10 cellular contexts compared by ENCODE assay signal in genomic region chrX:106170318-106170717, GRCh38. TPM values are rescaled to one million over a fixed set of nuclear protein-coding genes. Genes with fewer than 3 reads are reported as not detected.
A peak's percentile ranks its signal among the peaks of the same experiment; 100 is the strongest.
DNase-seq lines count a peak whose midpoint lies in the region; ATAC-seq, FAIRE-seq and TF ChIP-seq lines count a peak whose summit lies in the region.
"Had no signal": no experiment of that assay in that cellular context is flagged by ENCODE, and none has a peak within 500 bp of the region (broad histone marks: within the 10 kb centered on the region; RNA-seq: fewer than 3 reads in every experiment).

No MANE protein-coding gene starts in this region.

- 22% methylated on average over 1 of the region's 1 CpG for WGBS in esophagus muscularis mucosa
- 0 to 9% methylated on average over 1 of the region's 1 CpG for WGBS in pancreas, 2 donors

- H3K9ac ChIP-seq in OCI-LY1 (ENCODE audit: low read length) = no peak overlapping the region

- H3K9me2 ChIP-seq in OCI-LY1 (ENCODE audit: low read depth, low read length) = no peaks in the 10 kb centered on the region

- H3K27me3 ChIP-seq in OCI-LY1 (ENCODE audit: insufficient read depth, low read length) = no peaks in the 10 kb centered on the region
- peaks cover 0 to 7% (median 0%) of the 10 kb centered on the region in 4 donors for H3K27me3 ChIP-seq in esophagus muscularis mucosa
- peaks cover 0 to 8% (median 2%) of the 10 kb centered on the region in 4 donors for H3K27me3 ChIP-seq in pancreas

- 0 out of 3 replicates have a peak, but pooled peaks have one; percentile 27 for TF ChIP-seq CTCF in GM12872 (IDR thresholded peaks at IDR 0.05; ENCODE audit: insufficient read depth, low read depth, low read length)
- peak; percentile 36 for TF ChIP-seq CTCF in OCI-LY1 (IDR thresholded peaks at IDR 0.05; ENCODE audit: low read length)
- peak in 2 of 3 experiments; percentile 28 to 31 for TF ChIP-seq CTCF in esophagus muscularis mucosa (IDR thresholded peaks at IDR 0.05)
- peak; percentile 9 to 64 (median 46) for TF ChIP-seq CTCF in pancreas (IDR thresholded peaks at IDR 0.05)

- H3K9me3 Mint-ChIP-seq in activated naive CD8-positive, alpha-beta T cell treated with anti-CD3 and anti-CD28 coated beads, Interleukin-2, amount 50 U/mL, for 24 hours = no peaks in the 10 kb centered on the region

- ATAC-seq in pancreas (peak; percentile 53 to 79 (median 76)), T-helper 17 cell (no peak)
- ATAC-seq in activated naive CD8-positive, alpha-beta T cell treated with anti-CD3 and anti-CD28 coated beads, Interleukin-2, amount 50 U/mL, for 24 hours = no peak

- H3K27ac ChIP-seq in OCI-LY1 (ENCODE audit: low read depth, low read length, poor library complexity, severe bottlenecking) (no peak overlapping the region), esophagus muscularis mucosa (replicated peaks in 1 of 4) (no peak overlapping the region), pancreas (peak overlapping the region in 2 of 4 donors; percentile 19 to 39)

- H3K36me3 Mint-ChIP-seq in T-helper 17 cell (ENCODE audit: low read depth) = no peaks in the 10 kb centered on the region
- H3K36me3 Mint-ChIP-seq in activated naive CD8-positive, alpha-beta T cell treated with anti-CD3 and anti-CD28 coated beads, Interleukin-2, amount 50 U/mL, for 24 hours (ENCODE audit: low read depth) = no peaks in the 10 kb centered on the region

- TF ChIP-seq EP300 in esophagus muscularis mucosa (IDR thresholded peaks at IDR 0.05) = no peak

- H3F3A ChIP-seq in OCI-LY1 (ENCODE audit: insufficient read depth, low read length) = no peaks in the 10 kb centered on the region

- H3K4me3 ChIP-seq in OCI-LY1 (ENCODE audit: low read depth, low read length, poor library complexity, severe bottlenecking) (no peak overlapping the region), esophagus muscularis mucosa (no peak overlapping the region), pancreas (peak overlapping the region in 2 of 4 donors; percentile 1 to 22)

- H3K9me3 ChIP-seq in OCI-LY1 (ENCODE audit: low read length) (no peaks in the 10 kb centered on the region), esophagus muscularis mucosa (no peaks in the 10 kb centered on the region), pancreas (no peaks in the 10 kb centered on the region), T-helper 17 cell (ENCODE audit: control insufficient read depth, low read length, poor library complexity, severe bottlenecking) (no peaks in the 10 kb centered on the region)

- peak; percentile 93 for FAIRE-seq in pancreas (lab: Jason Lieb, UNC)

- H3K4me1 Mint-ChIP-seq in T-helper 17 cell = no peaks in the 10 kb centered on the region
- H3K4me1 Mint-ChIP-seq in activated naive CD8-positive, alpha-beta T cell treated with anti-CD3 and anti-CD28 coated beads, Interleukin-2, amount 50 U/mL, for 24 hours = no peaks in the 10 kb centered on the region

- no peaks in the 10 kb centered on the region for H3K36me3 ChIP-seq in OCI-LY1 (ENCODE audit: insufficient read depth, low read length)
- H3K36me3 ChIP-seq in esophagus muscularis mucosa = no peaks in the 10 kb centered on the region
- no peaks in the 10 kb centered on the region for H3K36me3 ChIP-seq in pancreas

- H3K4me1 ChIP-seq in OCI-LY1 (ENCODE audit: insufficient read depth, low read length, severe bottlenecking) (no peaks in the 10 kb centered on the region), esophagus muscularis mucosa (no peaks in the 10 kb centered on the region), pancreas (peaks cover 0 to 2% (median 0%) of the 10 kb centered on the region in 3 donors)

- H3K4me3 Mint-ChIP-seq in T-helper 17 cell = no peak overlapping the region
- H3K4me3 Mint-ChIP-seq in activated naive CD8-positive, alpha-beta T cell treated with anti-CD3 and anti-CD28 coated beads, Interleukin-2, amount 50 U/mL, for 24 hours = no peak overlapping the region

- no peak overlapping the region for H3K4me2 ChIP-seq in OCI-LY1 (ENCODE audit: low read length)

- no peaks in the 10 kb centered on the region for H4K20me1 ChIP-seq in OCI-LY1 (ENCODE audit: insufficient read depth, low read length)

- no peak for TF ChIP-seq POLR2A in esophagus muscularis mucosa (IDR thresholded peaks at IDR 0.05; ENCODE audit: low read depth)

- no peak for DNase-seq in esophagus muscularis mucosa (ENCODE audit: extremely low spot score)
- peak in 2 of 6 donors; percentile 18 to 21 for DNase-seq in pancreas
- no peak for DNase-seq in DMS79 treated with DMSO at 0.1 percent for 48 hours (lab: John Stamatoyannopoulos, UW)
- DNase-seq in T-helper 17 cell = no peak
- DNase-seq in AML-193 (lab: John Stamatoyannopoulos, UW) = no peak
- DNase-seq in activated naive CD8-positive, alpha-beta T cell treated with anti-CD3 and anti-CD28 coated beads, Interleukin-2, amount 50 U/mL, for 24 hours = no peak
- DNase-seq: NCI-H2029 treated with DMSO at 0.1 percent for 48 hours had no signal

- no peak overlapping the region for H2AFZ ChIP-seq in OCI-LY1 (ENCODE audit: low read length)

- no peaks in the 10 kb centered on the region for H3K27me3 Mint-ChIP-seq in T-helper 17 cell
- no peaks in the 10 kb centered on the region for H3K27me3 Mint-ChIP-seq in activated naive CD8-positive, alpha-beta T cell treated with anti-CD3 and anti-CD28 coated beads, Interleukin-2, amount 50 U/mL, for 24 hours

- intact Hi-C loops in esophagus muscularis mucosa (cut with DNase I) = no loop called here
- intact Hi-C loops in pancreas (cut with DNase I) = no loop called here

- H3K79me2 ChIP-seq in OCI-LY1 (ENCODE audit: insufficient read depth, low read length) = no peaks in the 10 kb centered on the region

- H3K27ac Mint-ChIP-seq in T-helper 17 cell = no peak overlapping the region
- H3K27ac Mint-ChIP-seq in activated naive CD8-positive, alpha-beta T cell treated with anti-CD3 and anti-CD28 coated beads, Interleukin-2, amount 50 U/mL, for 24 hours = no peak overlapping the region

RNA-seq across cellular contexts. Expression of gene PWWP3B, which starts 2.2 kb away (rescaled TPM):
- total RNA-seq in esophagus muscularis mucosa (under 1 TPM in 3 of 4 donors, not detected in 1; 0.13 to 0.33 (median 0.23) TPM), pancreas (10 to 100 TPM in 1 of 6 donors, 1 to 10 TPM in 5; 4.0 to 13.6 (median 5.8) TPM), T-helper 17 cell (not detected)
- polyA plus RNA-seq in pancreas = 1 to 10 TPM; 6.9 to 7.5 TPM
- total RNA-seq: activated CD8-positive, alpha-beta memory T cell treated with anti-CD3 and anti-CD28 coated beads for 36 hours had no signal

Comparison
In these comparisons a context has a peak if more than half of its experiments do, and no peak if none do; other contexts are left out.
1. ATAC-seq: peak in pancreas (4 of 4); none in T-helper 17 cell (single experiment) and activated naive CD8-positive, alpha-beta T cell treated with anti-CD3 and anti-CD28 coated beads, Interleukin-2, amount 50 U/mL, for 24 hours (single experiment).
2. Peak in every context shown above with its lines, with median percentiles within 50 percentile points of each other: CTCF ChIP-seq.